21 cellular contexts compared by ENCODE assay signal in the genomic region with DNA sequence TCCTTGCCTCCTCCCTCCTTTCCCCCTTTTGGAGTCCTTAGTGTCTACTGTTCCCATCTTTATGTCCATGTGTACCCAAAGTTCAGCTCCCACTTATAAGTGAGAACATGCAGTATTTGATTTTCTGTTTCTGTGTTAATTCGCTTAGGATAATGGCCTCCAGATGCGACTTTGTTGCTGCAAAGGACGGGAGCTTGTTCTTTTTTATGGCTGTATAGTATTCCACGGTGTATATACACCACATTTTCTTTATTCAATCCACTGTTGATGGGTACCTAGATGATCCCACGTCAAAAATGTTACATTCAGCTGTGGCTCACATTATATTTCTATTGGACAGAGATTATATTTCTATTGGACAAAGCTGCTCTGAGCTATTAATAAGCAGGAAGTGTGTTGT.
"Had no signal": no experiment of that assay in that cellular context is flagged by ENCODE, and none has a peak within 500 bp of the region (broad histone marks: within the 10 kb centered on the region; RNA-seq: fewer than 3 reads in every experiment).

No MANE protein-coding gene starts in this region.

- H3K4me1 ChIP-seq: ascending aorta had no signal

- H3K9me3 ChIP-seq: ascending aorta had no signal

- H3K4me1 Mint-ChIP-seq: activated B cell treated with CpG ODN at 0.5 μM for 24 hours; activated CD4-positive, alpha-beta T cell treated with anti-CD3 and anti-CD28 coated beads, Interleukin-2, amount 10 ng/mL, durations not matched to agents 24 days and 14 days; activated naive CD4-positive, alpha-beta T cell treated with anti-CD3 and anti-CD28 coated beads, Interleukin-2, amount 50 U/mL, for 24 hours; activated naive CD8-positive, alpha-beta T cell treated with anti-CD3 and anti-CD28 coated beads, Interleukin-2, amount 10 ng/mL, durations not matched to agents 7 days and 5 days; activated naive CD8-positive, alpha-beta T cell treated with anti-CD3 and anti-CD28 coated beads, Interleukin-2, amount 50 U/mL, for 24 hours; activated T-helper 17 cell treated with anti-CD3 and anti-CD28 coated beads, Interleukin-2, amount 50 U/mL, for 72 hours; brain; central memory CD8-positive, alpha-beta T cell had no signal

- H3K27ac ChIP-seq: ascending aorta, cardiac muscle cell, WERI-Rb-1 had no signal

- H3K9me3 Mint-ChIP-seq: activated B cell treated with CpG ODN at 0.5 μM for 24 hours; activated CD4-positive, alpha-beta memory T cell treated with anti-CD3 and anti-CD28 coated beads for 36 hours; activated CD4-positive, alpha-beta T cell treated with anti-CD3 and anti-CD28 coated beads, Interleukin-2, amount 10 ng/mL, durations not matched to agents 24 days and 14 days; activated CD8-positive, alpha-beta T cell treated with anti-CD3 and anti-CD28 coated beads for 36 hours; activated naive CD4-positive, alpha-beta T cell treated with anti-CD3 and anti-CD28 coated beads for 36 hours; activated naive CD4-positive, alpha-beta T cell treated with anti-CD3 and anti-CD28 coated beads, Interleukin-2, amount 50 U/mL, for 24 hours; activated naive CD8-positive, alpha-beta T cell treated with anti-CD3 and anti-CD28 coated beads, Interleukin-2, amount 10 ng/mL, durations not matched to agents 7 days and 5 days; activated naive CD8-positive, alpha-beta T cell treated with anti-CD3 and anti-CD28 coated beads, Interleukin-2, amount 50 U/mL, for 24 hours; activated T-cell treated with anti-CD3 and anti-CD28 coated beads, Interleukin-2, amount 50 U/mL, for 4 hours; activated T-cell treated with anti-CD3 and anti-CD28 coated beads, Interleukin-2, amount 50 U/mL, for 72 hours; activated T-helper 1 cell treated with anti-CD3 and anti-CD28 coated beads, Interleukin-12 subunit alpha, Interleukin-12 subunit beta, Interleukin-2, Interleukin-4 antibody, amounts not matched to agents 30 ng/mL and 10 ng/mL and 1 ng/mL, durations not matched to agents 14 hours and 24 hours and 36 hours; activated T-helper 17 cell treated with anti-CD3 and anti-CD28 coated beads, Interleukin-2, amount 50 U/mL, for 72 hours; central memory CD8-positive, alpha-beta T cell; T-helper 1 cell treated with Interleukin-12 subunit alpha and Interleukin-12 subunit beta and Interleukin-4 antibody, amounts not matched to agents 30 μg/mL and 1 μg/mL, for 36 hours; T-helper 2 cell treated with Interferon-gamma antibody and Interleukin-4, amounts not matched to agents 5 μg/mL and 100 μg/mL, for 36 hours had no signal

- H3K4me3 Mint-ChIP-seq: activated B cell treated with CpG ODN at 0.5 μM for 24 hours; activated CD4-positive, alpha-beta memory T cell treated with anti-CD3 and anti-CD28 coated beads for 36 hours; activated CD4-positive, alpha-beta T cell treated with anti-CD3 and anti-CD28 coated beads, Interleukin-2, amount 10 ng/mL, durations not matched to agents 24 days and 14 days; activated CD8-positive, alpha-beta T cell treated with anti-CD3 and anti-CD28 coated beads for 36 hours; activated naive CD4-positive, alpha-beta T cell treated with anti-CD3 and anti-CD28 coated beads for 36 hours; activated naive CD4-positive, alpha-beta T cell treated with anti-CD3 and anti-CD28 coated beads, Interleukin-2, amount 50 U/mL, for 24 hours; activated naive CD8-positive, alpha-beta T cell; activated naive CD8-positive, alpha-beta T cell treated with anti-CD3 and anti-CD28 coated beads, Interleukin-2, amount 10 ng/mL, durations not matched to agents 7 days and 5 days; activated naive CD8-positive, alpha-beta T cell treated with anti-CD3 and anti-CD28 coated beads, Interleukin-2, amount 50 U/mL, for 24 hours; activated T-cell treated with anti-CD3 and anti-CD28 coated beads, Interleukin-2, amount 50 U/mL, for 4 hours; activated T-cell treated with anti-CD3 and anti-CD28 coated beads, Interleukin-2, amount 50 U/mL, for 72 hours; activated T-helper 1 cell treated with anti-CD3 and anti-CD28 coated beads, Interleukin-12 subunit alpha, Interleukin-12 subunit beta, Interleukin-2, Interleukin-4 antibody, amounts not matched to agents 30 ng/mL and 10 ng/mL and 1 ng/mL, durations not matched to agents 14 hours and 24 hours and 36 hours; activated T-helper 17 cell treated with anti-CD3 and anti-CD28 coated beads, Interleukin-2, amount 50 U/mL, for 72 hours; brain; central memory CD8-positive, alpha-beta T cell; T-helper 1 cell treated with Interleukin-12 subunit alpha and Interleukin-12 subunit beta and Interleukin-4 antibody, amounts not matched to agents 30 μg/mL and 1 μg/mL, for 36 hours; T-helper 2 cell treated with Interferon-gamma antibody and Interleukin-4, amounts not matched to agents 5 μg/mL and 100 μg/mL, for 36 hours had no signal

- H3K27me3 Mint-ChIP-seq: activated CD4-positive, alpha-beta memory T cell treated with anti-CD3 and anti-CD28 coated beads for 36 hours; activated CD4-positive, alpha-beta T cell treated with anti-CD3 and anti-CD28 coated beads, Interleukin-2, amount 10 ng/mL, durations not matched to agents 24 days and 14 days; activated CD8-positive, alpha-beta T cell treated with anti-CD3 and anti-CD28 coated beads for 36 hours; activated naive CD4-positive, alpha-beta T cell treated with anti-CD3 and anti-CD28 coated beads, Interleukin-2, amount 50 U/mL, for 24 hours; activated naive CD8-positive, alpha-beta T cell; activated naive CD8-positive, alpha-beta T cell treated with anti-CD3 and anti-CD28 coated beads, Interleukin-2, amount 10 ng/mL, durations not matched to agents 7 days and 5 days; activated T-helper 17 cell treated with anti-CD3 and anti-CD28 coated beads, Interleukin-2, amount 50 U/mL, for 72 hours had no signal

- H3K27ac Mint-ChIP-seq: activated B cell treated with CpG ODN at 0.5 μM for 24 hours; activated CD4-positive, alpha-beta memory T cell treated with anti-CD3 and anti-CD28 coated beads for 36 hours; activated CD4-positive, alpha-beta T cell treated with anti-CD3 and anti-CD28 coated beads, Interleukin-2, amount 10 ng/mL, durations not matched to agents 24 days and 14 days; activated CD8-positive, alpha-beta T cell treated with anti-CD3 and anti-CD28 coated beads for 36 hours; activated naive CD4-positive, alpha-beta T cell treated with anti-CD3 and anti-CD28 coated beads for 36 hours; activated naive CD4-positive, alpha-beta T cell treated with anti-CD3 and anti-CD28 coated beads, Interleukin-2, amount 50 U/mL, for 24 hours; activated naive CD8-positive, alpha-beta T cell; activated naive CD8-positive, alpha-beta T cell treated with anti-CD3 and anti-CD28 coated beads, Interleukin-2, amount 10 ng/mL, durations not matched to agents 7 days and 5 days; activated naive CD8-positive, alpha-beta T cell treated with anti-CD3 and anti-CD28 coated beads, Interleukin-2, amount 50 U/mL, for 24 hours; activated T-cell treated with anti-CD3 and anti-CD28 coated beads, Interleukin-2, amount 50 U/mL, for 72 hours; activated T-helper 1 cell treated with anti-CD3 and anti-CD28 coated beads, Interleukin-12 subunit alpha, Interleukin-12 subunit beta, Interleukin-2, Interleukin-4 antibody, amounts not matched to agents 30 ng/mL and 10 ng/mL and 1 ng/mL, durations not matched to agents 14 hours and 24 hours and 36 hours; activated T-helper 17 cell treated with anti-CD3 and anti-CD28 coated beads, Interleukin-2, amount 50 U/mL, for 72 hours; T-helper 1 cell treated with Interleukin-12 subunit alpha and Interleukin-12 subunit beta and Interleukin-4 antibody, amounts not matched to agents 30 μg/mL and 1 μg/mL, for 36 hours; T-helper 2 cell treated with Interferon-gamma antibody and Interleukin-4, amounts not matched to agents 5 μg/mL and 100 μg/mL, for 36 hours had no signal

- H3K4me3 ChIP-seq: ascending aorta, cardiac muscle cell had no signal

- H3K36me3 ChIP-seq: ascending aorta, cardiac muscle cell, WERI-Rb-1 had no signal

- H3K36me3 Mint-ChIP-seq: activated CD4-positive, alpha-beta memory T cell treated with anti-CD3 and anti-CD28 coated beads for 36 hours; activated naive CD4-positive, alpha-beta T cell treated with anti-CD3 and anti-CD28 coated beads, Interleukin-2, amount 50 U/mL, for 24 hours; activated naive CD8-positive, alpha-beta T cell; activated naive CD8-positive, alpha-beta T cell treated with anti-CD3 and anti-CD28 coated beads, Interleukin-2, amount 10 ng/mL, durations not matched to agents 7 days and 5 days; brain had no signal

- FAIRE-seq: bronchial epithelial cell had no signal

- H3K27me3 ChIP-seq: ascending aorta, cardiac muscle cell had no signal
